In genomic region chr13:67094078-67094477, GRCh38 we compare ENCODE assay signal across 33 cellular contexts.
"Had no signal": no experiment of that assay in that cellular context is flagged by ENCODE, and none has a peak within 500 bp of the region (broad histone marks: within the 10 kb centered on the region; RNA-seq: fewer than 3 reads in every experiment).

No MANE protein-coding gene starts in this region.

- H3K27ac ChIP-seq: body of pancreas, colonic mucosa, foreskin keratinocyte, gastrocnemius medialis, heart left ventricle, WERI-Rb-1 had no signal

- H3K36me3 ChIP-seq: colonic mucosa, gastrocnemius medialis, heart left ventricle, WERI-Rb-1 had no signal

- H3K27me3 Mint-ChIP-seq: activated B cell treated with CpG ODN at 0.5 μM for 24 hours; activated CD8-positive, alpha-beta memory T cell treated with anti-CD3 and anti-CD28 coated beads, Interleukin-2, amount 10 ng/mL, durations not matched to agents 7 days and 5 days; activated CD8-positive, alpha-beta T cell treated with anti-CD3 and anti-CD28 coated beads for 36 hours; activated naive CD4-positive, alpha-beta T cell treated with anti-CD3 and anti-CD28 coated beads, Interleukin-2, amount 10 ng/mL, durations not matched to agents 7 days and 5 days; activated naive CD8-positive, alpha-beta T cell treated with anti-CD3 and anti-CD28 coated beads, Interleukin-2, amount 10 ng/mL, durations not matched to agents 7 days and 5 days; activated T-cell treated with anti-CD3 and anti-CD28 coated beads, Interleukin-2, amount 50 U/mL, for 24 hours; T-helper 17 cell had no signal

- H3K9me3 ChIP-seq: body of pancreas, colonic mucosa, gastrocnemius medialis, heart left ventricle had no signal

- H3K9me3 Mint-ChIP-seq: activated B cell treated with CpG ODN at 0.5 μM for 24 hours; activated CD8-positive, alpha-beta T cell treated with anti-CD3 and anti-CD28 coated beads for 36 hours; activated naive CD4-positive, alpha-beta T cell treated with anti-CD3 and anti-CD28 coated beads, Interleukin-2, amount 10 ng/mL, durations not matched to agents 7 days and 5 days; activated naive CD4-positive, alpha-beta T cell treated with anti-CD3 and anti-CD28 coated beads, Interleukin-2, amount 50 U/mL, for 72 hours; activated naive CD8-positive, alpha-beta T cell treated with anti-CD3 and anti-CD28 coated beads, Interleukin-2, amount 10 ng/mL, durations not matched to agents 7 days and 5 days; activated T-cell treated with anti-CD3 and anti-CD28 coated beads, Interleukin-2, amount 50 U/mL, for 24 hours; activated T-cell treated with anti-CD3 and anti-CD28 coated beads, Interleukin-2, amount 50 U/mL, for 72 hours; endodermal cell; T-helper 2 cell treated with Interferon-gamma antibody and Interleukin-4, amounts not matched to agents 5 μg/mL and 100 μg/mL, for 36 hours had no signal

- H3K4me1 ChIP-seq: body of pancreas, colonic mucosa, foreskin keratinocyte, gastrocnemius medialis had no signal

- H3K27ac Mint-ChIP-seq: activated B cell treated with CpG ODN at 0.5 μM for 24 hours; activated CD8-positive, alpha-beta memory T cell treated with anti-CD3 and anti-CD28 coated beads, Interleukin-2, amount 10 ng/mL, durations not matched to agents 7 days and 5 days; activated CD8-positive, alpha-beta T cell treated with anti-CD3 and anti-CD28 coated beads for 36 hours; activated naive CD4-positive, alpha-beta T cell treated with anti-CD3 and anti-CD28 coated beads, Interleukin-2, amount 10 ng/mL, durations not matched to agents 7 days and 5 days; activated naive CD4-positive, alpha-beta T cell treated with anti-CD3 and anti-CD28 coated beads, Interleukin-2, amount 50 U/mL, for 72 hours; activated naive CD8-positive, alpha-beta T cell treated with anti-CD3 and anti-CD28 coated beads, Interleukin-2, amount 10 ng/mL, durations not matched to agents 7 days and 5 days; activated T-cell treated with anti-CD3 and anti-CD28 coated beads, Interleukin-2, amount 50 U/mL, for 24 hours; activated T-cell treated with anti-CD3 and anti-CD28 coated beads, Interleukin-2, amount 50 U/mL, for 72 hours; endodermal cell; T-helper 17 cell; T-helper 2 cell treated with Interferon-gamma antibody and Interleukin-4, amounts not matched to agents 5 μg/mL and 100 μg/mL, for 36 hours had no signal

- H3K4me1 Mint-ChIP-seq: activated CD8-positive, alpha-beta memory T cell treated with anti-CD3 and anti-CD28 coated beads, Interleukin-2, amount 10 ng/mL, durations not matched to agents 7 days and 5 days; activated naive CD4-positive, alpha-beta T cell treated with anti-CD3 and anti-CD28 coated beads, Interleukin-2, amount 10 ng/mL, durations not matched to agents 7 days and 5 days; activated naive CD8-positive, alpha-beta T cell treated with anti-CD3 and anti-CD28 coated beads, Interleukin-2, amount 10 ng/mL, durations not matched to agents 7 days and 5 days; T-helper 17 cell had no signal

- H3K4me3 ChIP-seq: body of pancreas, colonic mucosa, gastrocnemius medialis, heart left ventricle had no signal

- ATAC-seq: activated CD4-positive, CD25-positive, alpha-beta regulatory T cell treated with anti-CD3 and anti-CD28 coated beads, Interleukin-2, amount 50 U/mL, for 24 hours; activated CD8-positive, alpha-beta memory T cell treated with anti-CD3 and anti-CD28 coated beads, Interleukin-2, amount 10 ng/mL, durations not matched to agents 7 days and 5 days; activated CD8-positive, alpha-beta T cell treated with anti-CD3 and anti-CD28 coated beads for 36 hours; activated naive CD4-positive, alpha-beta T cell treated with anti-CD3 and anti-CD28 coated beads, Interleukin-2, amount 50 U/mL, for 72 hours; activated T-cell treated with anti-CD3 and anti-CD28 coated beads, Interleukin-2, amount 50 U/mL, for 72 hours; body of pancreas; esophagus mucosa; foreskin keratinocyte; gastrocnemius medialis; heart left ventricle; T-helper 17 cell had no signal

- H3K4me3 Mint-ChIP-seq: activated B cell treated with CpG ODN at 0.5 μM for 24 hours; activated CD8-positive, alpha-beta memory T cell treated with anti-CD3 and anti-CD28 coated beads, Interleukin-2, amount 10 ng/mL, durations not matched to agents 7 days and 5 days; activated CD8-positive, alpha-beta T cell treated with anti-CD3 and anti-CD28 coated beads for 36 hours; activated naive CD4-positive, alpha-beta T cell treated with anti-CD3 and anti-CD28 coated beads, Interleukin-2, amount 10 ng/mL, durations not matched to agents 7 days and 5 days; activated naive CD8-positive, alpha-beta T cell treated with anti-CD3 and anti-CD28 coated beads, Interleukin-2, amount 10 ng/mL, durations not matched to agents 7 days and 5 days; activated T-cell treated with anti-CD3 and anti-CD28 coated beads, Interleukin-2, amount 50 U/mL, for 24 hours; activated T-cell treated with anti-CD3 and anti-CD28 coated beads, Interleukin-2, amount 50 U/mL, for 72 hours; endodermal cell; T-helper 17 cell; T-helper 2 cell treated with Interferon-gamma antibody and Interleukin-4, amounts not matched to agents 5 μg/mL and 100 μg/mL, for 36 hours had no signal

- H3K27me3 ChIP-seq: body of pancreas, colonic mucosa, foreskin keratinocyte, gastrocnemius medialis, heart left ventricle had no signal

- H3K36me3 Mint-ChIP-seq: activated CD8-positive, alpha-beta memory T cell treated with anti-CD3 and anti-CD28 coated beads, Interleukin-2, amount 10 ng/mL, durations not matched to agents 7 days and 5 days; activated naive CD4-positive, alpha-beta T cell treated with anti-CD3 and anti-CD28 coated beads, Interleukin-2, amount 10 ng/mL, durations not matched to agents 7 days and 5 days; activated naive CD4-positive, alpha-beta T cell treated with anti-CD3 and anti-CD28 coated beads, Interleukin-2, amount 50 U/mL, for 72 hours; activated naive CD8-positive, alpha-beta T cell treated with anti-CD3 and anti-CD28 coated beads, Interleukin-2, amount 10 ng/mL, durations not matched to agents 7 days and 5 days had no signal

- DNase-seq: activated B cell treated with CpG ODN at 0.5 μM for 24 hours; activated CD4-positive, alpha-beta T cell treated with anti-CD3 and anti-CD28 coated beads for 48 hours; activated CD4-positive, alpha-beta T cell treated with anti-CD3 and anti-CD28 coated beads, Interleukin-2, amount 50 U/mL, for 1 hour; activated CD4-positive, alpha-beta T cell treated with anti-CD3 and anti-CD28 coated beads, Interleukin-2, amount 50 U/mL, for 48 hours; activated CD8-positive, alpha-beta memory T cell treated with anti-CD3 and anti-CD28 coated beads, Interleukin-2, amount 10 ng/mL, durations not matched to agents 7 days and 5 days; activated CD8-positive, alpha-beta memory T cell treated with anti-CD3 and anti-CD28 coated beads, Interleukin-2, amount 50 U/mL, for 48 hours; activated CD8-positive, alpha-beta T cell treated with anti-CD3 and anti-CD28 coated beads for 36 hours; activated gamma-delta T cell; activated naive CD4-positive, alpha-beta T cell; activated naive CD4-positive, alpha-beta T cell treated with anti-CD3 and anti-CD28 coated beads, Interleukin-2, amount 10 ng/mL, durations not matched to agents 7 days and 5 days; activated naive CD8-positive, alpha-beta T cell treated with anti-CD3 and anti-CD28 coated beads, Interleukin-2, amount 10 ng/mL, durations not matched to agents 7 days and 5 days; activated T-cell treated with anti-CD3 and anti-CD28 coated beads for 4 hours; activated T-cell treated with anti-CD3 and anti-CD28 coated beads, Interleukin-2, amount 50 U/mL, for 24 hours; activated T-cell treated with anti-CD3 and anti-CD28 coated beads, Interleukin-2, amount 50 U/mL, for 72 hours; amniotic stem cell; aorta; body of pancreas; caudate nucleus; colonic mucosa; effector memory CD4-positive, alpha-beta T cell; endodermal cell; foreskin keratinocyte; gastrocnemius medialis; glutamatergic neuron; heart left ventricle; T-helper 1 cell; T-helper 17 cell; T1000; WERI-Rb-1 had no signal
